ENCODE assay signal across 11 cellular contexts in the genomic region with DNA sequence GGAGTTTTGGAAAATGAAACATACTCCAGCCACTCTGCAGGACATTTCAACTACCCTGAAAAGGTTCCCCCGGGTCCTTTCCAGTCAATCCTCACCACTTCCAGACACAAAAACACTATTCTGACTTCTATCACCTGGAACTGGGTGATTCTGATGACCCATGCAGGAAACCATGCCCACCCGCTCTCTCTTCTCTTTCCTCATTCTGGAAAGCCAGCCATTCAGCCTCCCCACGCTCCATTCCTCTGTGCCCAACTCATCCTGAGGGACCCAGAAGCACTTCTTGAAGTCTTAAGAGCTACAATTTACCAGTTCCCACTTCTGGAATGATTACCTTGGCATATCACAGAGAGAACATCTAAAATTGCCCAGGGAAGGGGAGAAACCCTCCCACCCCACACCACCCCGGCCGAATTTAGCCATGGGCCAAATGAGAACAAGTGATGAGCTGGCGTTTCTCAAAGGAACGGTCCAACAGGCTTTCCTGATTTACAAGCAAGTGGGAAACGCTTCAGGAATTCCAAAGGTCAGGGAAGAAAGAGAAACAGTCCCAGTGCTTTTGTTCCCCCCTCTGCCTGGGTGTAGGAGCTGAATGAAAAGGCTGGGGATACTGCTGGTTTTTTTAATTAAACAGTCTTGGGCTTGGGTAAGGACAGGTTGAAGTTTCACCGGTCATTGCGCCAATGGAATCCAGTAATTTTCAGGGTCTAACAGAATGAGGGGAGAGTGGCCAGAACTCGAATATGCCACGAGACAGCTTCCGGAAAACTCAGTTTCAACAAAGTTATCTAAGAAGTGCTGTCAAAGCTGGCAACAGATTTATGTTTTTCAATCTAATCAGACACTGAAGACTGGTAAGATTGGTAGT. TPM values are rescaled to one million over a fixed set of nuclear protein-coding genes. Genes with fewer than 3 reads are reported as not detected.
DNase-seq lines count a peak whose midpoint lies in the region; ATAC-seq lines count a peak whose summit lies in the region.
"Had no signal": no experiment of that assay in that cellular context is flagged by ENCODE, and none has a peak within 500 bp of the region (broad histone marks: within the 10 kb centered on the region; RNA-seq: fewer than 3 reads in every experiment).

No MANE protein-coding gene starts in this region.

- H3K4me1 ChIP-seq in urinary bladder (ENCODE audit: insufficient read depth), result no peaks in the 10 kb centered on the region

- peaks cover 62% of the 10 kb centered on the region for H3K36me3 Mint-ChIP-seq in activated naive CD4-positive, alpha-beta T cell treated with anti-CD3 and anti-CD28 coated beads, Interleukin-2, amount 10 ng/mL, durations not matched to agents 7 days and 5 days
- peaks cover 53% of the 10 kb centered on the region for H3K36me3 Mint-ChIP-seq in activated naive CD8-positive, alpha-beta T cell treated with anti-CD3 and anti-CD28 coated beads for 36 hours

- no peak for DNase-seq in activated naive CD4-positive, alpha-beta T cell treated with anti-CD3 and anti-CD28 coated beads, Interleukin-2, amount 10 ng/mL, durations not matched to agents 7 days and 5 days
- DNase-seq in activated naive CD4-positive, alpha-beta T cell treated with anti-CD3 and anti-CD28 coated beads, Interleukin-2, amount 50 U/mL, for 16 hours, result no peak
- no peak for DNase-seq in activated naive CD8-positive, alpha-beta T cell treated with anti-CD3 and anti-CD28 coated beads for 36 hours
- peak; percentile 20 for DNase-seq in mesenteric fat pad (ENCODE audit: low spot score)
- DNase-seq in glomerular visceral epithelial cell (ENCODE audit: extremely low spot score), result no peak
- DNase-seq in T1000 (lab: John Stamatoyannopoulos, UW), result no peak
- DNase-seq: activated gamma-delta T cell treated with Interleukin-2 at 50 U/mL for 16 hours, NCI-H2029 treated with DMSO at 0.1 percent for 48 hours, SW 1271 had no signal

- H3K27me3 Mint-ChIP-seq in activated naive CD4-positive, alpha-beta T cell treated with anti-CD3 and anti-CD28 coated beads, Interleukin-2, amount 10 ng/mL, durations not matched to agents 7 days and 5 days, result peaks cover 4% of the 10 kb centered on the region
- no peaks in the 10 kb centered on the region for H3K27me3 Mint-ChIP-seq in activated naive CD8-positive, alpha-beta T cell treated with anti-CD3 and anti-CD28 coated beads for 36 hours

- WGBS in urinary bladder, result 61% methylated on average over 13 of the region's 13 CpGs

- peak overlapping the region; percentile 99 for H3K27ac Mint-ChIP-seq in activated naive CD4-positive, alpha-beta T cell treated with anti-CD3 and anti-CD28 coated beads, Interleukin-2, amount 10 ng/mL, durations not matched to agents 7 days and 5 days
- peak overlapping the region; percentile 100 for H3K27ac Mint-ChIP-seq in activated naive CD8-positive, alpha-beta T cell treated with anti-CD3 and anti-CD28 coated beads for 36 hours

- ATAC-seq in HG02798 (IDR thresholded peaks at IDR 0.05; ENCODE audit: poor library complexity, unreplicated experiment), result no peak

- no peak overlapping the region for H3K27ac ChIP-seq in urinary bladder (ENCODE audit: low read depth)

- peak overlapping the region; percentile 94 for H3K4me3 Mint-ChIP-seq in activated naive CD4-positive, alpha-beta T cell treated with anti-CD3 and anti-CD28 coated beads, Interleukin-2, amount 10 ng/mL, durations not matched to agents 7 days and 5 days
- H3K4me3 Mint-ChIP-seq in activated naive CD8-positive, alpha-beta T cell treated with anti-CD3 and anti-CD28 coated beads for 36 hours, result peak overlapping the region; percentile 98

- H3K9me3 Mint-ChIP-seq in activated naive CD4-positive, alpha-beta T cell treated with anti-CD3 and anti-CD28 coated beads, Interleukin-2, amount 10 ng/mL, durations not matched to agents 7 days and 5 days, result no peaks in the 10 kb centered on the region
- H3K9me3 Mint-ChIP-seq in activated naive CD8-positive, alpha-beta T cell treated with anti-CD3 and anti-CD28 coated beads for 36 hours, result no peaks in the 10 kb centered on the region

- H3K4me1 Mint-ChIP-seq in activated naive CD4-positive, alpha-beta T cell treated with anti-CD3 and anti-CD28 coated beads, Interleukin-2, amount 10 ng/mL, durations not matched to agents 7 days and 5 days, result peaks cover 65% of the 10 kb centered on the region
- peaks cover 59% of the 10 kb centered on the region for H3K4me1 Mint-ChIP-seq in activated naive CD8-positive, alpha-beta T cell treated with anti-CD3 and anti-CD28 coated beads for 36 hours

- no peaks in the 10 kb centered on the region for H3K36me3 ChIP-seq in urinary bladder (ENCODE audit: insufficient read depth)

- peak overlapping the region; percentile 1 for H3K4me3 ChIP-seq in urinary bladder (ENCODE audit: low read depth, low read length)

- CTCF ChIA-PET in activated naive CD4-positive, alpha-beta T cell treated with anti-CD3 and anti-CD28 coated beads, Interleukin-2, amount 10 ng/mL, durations not matched to agents 7 days and 5 days (lab: Charles Lee), result interaction anchor here (0.9 to 8.5 kb wide), 8 partner anchors 9 to 104 kb away, joined by 3 to 85 read pairs (median 4); no protein-coding TSS in a partner anchor

RNA-seq across cellular contexts. Expression of a gene that starts 2.9 kb away (rescaled TPM):
- 10 to 100 TPM; 55.1 to 56.7 TPM for total RNA-seq in activated naive CD8-positive, alpha-beta T cell treated with anti-CD3 and anti-CD28 coated beads for 36 hours
- total RNA-seq in mesenteric fat pad, result 17.4 TPM
- total RNA-seq in urinary bladder, result 19.7 TPM
- polyA plus RNA-seq in urinary bladder, result 14.6 TPM
